In genomic region chr17:49959183-49959935, GRCh38 we compare ENCODE assay signal across 1 cellular context.
TF ChIP-seq lines count a peak whose summit lies in the region.

No MANE protein-coding gene starts in this region.

TF ChIP-seq in IMR-90, 13 proteins besides CTCF, POLR2A, EP300 and RAD21 (continued from another document):
- TF ChIP-seq FOS (IDR thresholded peaks at IDR 0.05; ENCODE audit: low read depth, low read length) = no peak
- no peak for TF ChIP-seq SMC3 (IDR thresholded peaks at IDR 0.05; ENCODE audit: low read depth, low read length)
- TF ChIP-seq NFE2L2 (IDR thresholded peaks at IDR 0.05; ENCODE audit: low read depth, low read length) = no peak
- no peak for TF ChIP-seq ELK1 (IDR thresholded peaks at IDR 0.05; ENCODE audit: borderline replicate concordance, low read depth, low read length)
- TF ChIP-seq MXI1 (IDR thresholded peaks at IDR 0.05; ENCODE audit: borderline replicate concordance, low read depth, low read length) = no peak
- TF ChIP-seq MAZ (IDR thresholded peaks at IDR 0.05; ENCODE audit: borderline replicate concordance, low read depth, low read length) = no peak
